Comparison of ENCODE assay signal across 22 cellular contexts in genomic region chr1:208052926-208053407, GRCh38.
DNase-seq lines count a peak whose midpoint lies in the region; ATAC-seq and TF ChIP-seq lines count a peak whose summit lies in the region.
"Had no signal": no experiment of that assay in that cellular context is flagged by ENCODE, and none has a peak within 500 bp of the region (broad histone marks: within the 10 kb centered on the region; RNA-seq: fewer than 3 reads in every experiment).

No MANE protein-coding gene starts in this region.

- no peak overlapping the region for H4K91ac ChIP-seq in trophoblast cell (ENCODE audit: low read depth, low read length)

- H3K23ac ChIP-seq in trophoblast cell (ENCODE audit: low read length): no peak overlapping the region

- no peak overlapping the region for H3K4ac ChIP-seq in trophoblast cell (ENCODE audit: low read depth, low read length)

- TF ChIP-seq CTCF in VCaP (conservative IDR thresholded peaks at IDR 0.05): no peak

- H2BK120ac ChIP-seq in trophoblast cell (ENCODE audit: insufficient read depth, low read length, poor library complexity): no peak overlapping the region

- H4K12ac ChIP-seq in trophoblast cell (ENCODE audit: low read depth, low read length): no peak overlapping the region

- no peak overlapping the region for H2BK12ac ChIP-seq in trophoblast cell (ENCODE audit: low read length)

- DNase-seq in trophoblast cell: peak; percentile 88 to 91
- no peak for DNase-seq in cortex of kidney (lab: John Stamatoyannopoulos, UW)
- DNase-seq: 8988T; ACHN; BE2C; C1 segment of cervical spinal cord; CD4-positive, alpha-beta memory T cell; CD4-positive, CD25-positive, alpha-beta regulatory T cell; CD8-positive, alpha-beta memory T cell; COR-L47; DMS 273 treated with DMSO at 0.1 percent for 48 hours; DMS153; DMS53; DMS79; DND-41; EL; GDM1 had no signal

- ATAC-seq in GM19035 (IDR thresholded peaks at IDR 0.05; ENCODE audit: unreplicated experiment) (no peak), GM21381 (IDR thresholded peaks at IDR 0.05; ENCODE audit: unreplicated experiment) (no peak)
- ATAC-seq: GM12878 had no signal

- peaks cover 12 to 14% of the 10 kb centered on the region in 2 experiments for H3K4me1 ChIP-seq in trophoblast cell (ENCODE audit: control insufficient read depth in 1 of 2, insufficient read depth in 2 of 2, low read length in 2 of 2)

- H3K27me3 ChIP-seq in trophoblast cell (ENCODE audit: insufficient read depth, low read length): no peaks in the 10 kb centered on the region
- H3K27me3 ChIP-seq: BE2C, BLaER1 had no signal

- H3K9ac ChIP-seq in trophoblast cell (ENCODE audit: low read length): no peak overlapping the region
- H3K9ac ChIP-seq: BLaER1 had no signal

- no peak overlapping the region for H2BK5ac ChIP-seq in trophoblast cell (ENCODE audit: low read depth, low read length, poor library complexity)

- H2AK5ac ChIP-seq in trophoblast cell (ENCODE audit: low read length): no peak overlapping the region

- peaks cover 42 to 68% of the 10 kb centered on the region in 2 experiments for H3K36me3 ChIP-seq in trophoblast cell (ENCODE audit: control insufficient read depth in 1 of 2, insufficient read depth in 2 of 2, low read length in 2 of 2)
- H3K36me3 ChIP-seq: BLaER1 had no signal

- H3K79me2 ChIP-seq in trophoblast cell (ENCODE audit: control insufficient read depth, insufficient read depth, low read length, poor library complexity): no peaks in the 10 kb centered on the region

- H3K27ac ChIP-seq in VCaP (peak overlapping the region; percentile 93; the same call in 1 of the 2 replicates), trophoblast cell (ENCODE audit: low read depth, low read length) (no peak overlapping the region)
- H3K27ac ChIP-seq: BLaER1 had no signal

- H4K8ac ChIP-seq in trophoblast cell (ENCODE audit: low read depth, low read length): no peak overlapping the region

- H3K9me3 ChIP-seq in trophoblast cell (ENCODE audit: insufficient read depth, low read depth, low read length): no peaks in the 10 kb centered on the region
- H3K9me3 ChIP-seq: BE2C, BLaER1 had no signal

- H3K4me3 ChIP-seq in trophoblast cell (ENCODE audit: low read depth, low read length): no peak overlapping the region
- H3K4me3 ChIP-seq: BLaER1, GM12878 had no signal

- H3K14ac ChIP-seq in trophoblast cell (ENCODE audit: low read length): no peak overlapping the region

- H3K18ac ChIP-seq in trophoblast cell (ENCODE audit: low read length): no peak overlapping the region

- no CpG with 5 or more reads among the region's 3 CpGs for WGBS in trophoblast cell (ENCODE audit: extremely low coverage, insufficient coverage, insufficient read length)

- no peaks in the 10 kb centered on the region for H3K79me1 ChIP-seq in trophoblast cell (ENCODE audit: low read length)

- H3K4me2 ChIP-seq in trophoblast cell (ENCODE audit: low read length): no peak overlapping the region

- no peak overlapping the region for H2AFZ ChIP-seq in trophoblast cell (ENCODE audit: insufficient read depth, low read length, poor library complexity)
